Comparison of ENCODE assay signal across 2 cellular contexts in genomic region chr7:129569811-129570215, GRCh38.
A peak's percentile ranks its signal among the peaks of the same experiment; 100 is the strongest.
TF ChIP-seq lines count a peak whose summit lies in the region.

No MANE protein-coding gene starts in this region.

TF ChIP-seq in K562, 482 proteins besides CTCF, POLR2A, EP300 and RAD21 (continued from another document and continues in another):
- TF ChIP-seq XRCC4 (IDR thresholded peaks at IDR 0.05; ENCODE audit: extremely low read depth, insufficient read depth, insufficient read length) (no peak), KLF16 (IDR thresholded peaks at IDR 0.05) (no peak), ELF2 (CRISPR knock-in tag; IDR thresholded peaks at IDR 0.05) (no peak), MCM5 (IDR thresholded peaks at IDR 0.05; ENCODE audit: low read depth) (no peak), ATF1 (CRISPR knock-in tag; IDR thresholded peaks at IDR 0.05) (no peak), ATF1 (tag; IDR thresholded peaks at IDR 0.05) (no peak), SAFB2 (IDR thresholded peaks at IDR 0.05; ENCODE audit: borderline replicate concordance, low read depth, low read length, severe bottlenecking) (no peak), NR1H2 (CRISPR knock-in tag; IDR thresholded peaks at IDR 0.05) (no peak), FOSL1 (tag; conservative IDR thresholded peaks at IDR 0.05) (peak; percentile 67), ESRRA (IDR thresholded peaks at IDR 0.05; ENCODE audit: borderline replicate concordance, low read depth) (no peak), MCM7 (IDR thresholded peaks at IDR 0.05) (no peak), TEAD4 (IDR thresholded peaks at IDR 0.05; ENCODE audit: low read length) (no peak), TEAD4 (CRISPR knock-in tag; IDR thresholded peaks at IDR 0.05; ENCODE audit: borderline replicate concordance) (0 out of 2 replicates have a peak, but pooled peaks have one; percentile 61), GTF2E2 (tag; IDR thresholded peaks at IDR 0.05) (no peak), MYNN (IDR thresholded peaks at IDR 0.05) (no peak), MYNN (CRISPR knock-in tag; IDR thresholded peaks at IDR 0.05) (no peak), JUND (IDR thresholded peaks at IDR 0.05; ENCODE audit: borderline replicate concordance, low read depth, low read length) (peak; percentile 47; the same call in 1 of the 2 replicates), JUND (tag; IDR thresholded peaks at IDR 0.05; ENCODE audit: borderline replicate concordance, low read depth, low read length) (peak; percentile 49; the same call in 2 of the 3 replicates), ETV1 (tag; conservative IDR thresholded peaks at IDR 0.05; ENCODE audit: low read depth) (no peak), JUN (IDR thresholded peaks at IDR 0.05; ENCODE audit: borderline replicate concordance, low read depth, low read length) (no peak), JUN (CRISPR knock-in tag; IDR thresholded peaks at IDR 0.05; ENCODE audit: borderline replicate concordance) (0 out of 2 replicates have a peak, but pooled peaks have one; percentile 33), ZNF436 (CRISPR knock-in tag; IDR thresholded peaks at IDR 0.05) (no peak), SOX6 (IDR thresholded peaks at IDR 0.05) (no peak), BRCA1 (IDR thresholded peaks at IDR 0.05) (no peak), BRCA1 (CRISPR knock-in tag; IDR thresholded peaks at IDR 0.05) (no peak), ZNF354B (CRISPR knock-in tag; IDR thresholded peaks at IDR 0.05) (no peak), NFE2 (IDR thresholded peaks at IDR 0.05; ENCODE audit: low read depth) (no peak), E2F5 (CRISPR knock-in tag; IDR thresholded peaks at IDR 0.05) (no peak), BCOR (IDR thresholded peaks at IDR 0.05) (no peak), NFIX (CRISPR knock-in tag; IDR thresholded peaks at IDR 0.05; ENCODE audit: low read depth) (no peak), FOXA3 (CRISPR knock-in tag; conservative IDR thresholded peaks at IDR 0.05 in 1 of 2, IDR thresholded peaks at IDR 0.05 in 1 of 2) (0 out of 4 replicates have a peak, but pooled peaks of 1 of the 2 experiments have one; percentile 45), ZC3H4 (CRISPR knock-in tag; IDR thresholded peaks at IDR 0.05; ENCODE audit: borderline replicate concordance) (no peak)
- TF ChIP-seq, protein P1, sequence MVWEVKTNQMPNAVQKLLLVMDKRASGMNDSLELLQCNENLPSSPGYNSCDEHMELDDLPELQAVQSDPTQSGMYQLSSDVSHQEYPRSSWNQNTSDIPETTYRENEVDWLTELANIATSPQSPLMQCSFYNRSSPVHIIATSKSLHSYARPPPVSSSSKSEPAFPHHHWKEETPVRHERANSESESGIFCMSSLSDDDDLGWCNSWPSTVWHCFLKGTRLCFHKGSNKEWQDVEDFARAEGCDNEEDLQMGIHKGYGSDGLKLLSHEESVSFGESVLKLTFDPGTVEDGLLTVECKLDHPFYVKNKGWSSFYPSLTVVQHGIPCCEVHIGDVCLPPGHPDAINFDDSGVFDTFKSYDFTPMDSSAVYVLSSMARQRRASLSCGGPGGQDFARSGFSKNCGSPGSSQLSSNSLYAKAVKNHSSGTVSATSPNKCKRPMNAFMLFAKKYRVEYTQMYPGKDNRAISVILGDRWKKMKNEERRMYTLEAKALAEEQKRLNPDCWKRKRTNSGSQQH (CRISPR knock-in tag; IDR thresholded peaks at IDR 0.05) = no peak
- TF ChIP-seq, protein P2, sequence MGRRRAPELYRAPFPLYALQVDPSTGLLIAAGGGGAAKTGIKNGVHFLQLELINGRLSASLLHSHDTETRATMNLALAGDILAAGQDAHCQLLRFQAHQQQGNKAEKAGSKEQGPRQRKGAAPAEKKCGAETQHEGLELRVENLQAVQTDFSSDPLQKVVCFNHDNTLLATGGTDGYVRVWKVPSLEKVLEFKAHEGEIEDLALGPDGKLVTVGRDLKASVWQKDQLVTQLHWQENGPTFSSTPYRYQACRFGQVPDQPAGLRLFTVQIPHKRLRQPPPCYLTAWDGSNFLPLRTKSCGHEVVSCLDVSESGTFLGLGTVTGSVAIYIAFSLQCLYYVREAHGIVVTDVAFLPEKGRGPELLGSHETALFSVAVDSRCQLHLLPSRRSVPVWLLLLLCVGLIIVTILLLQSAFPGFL (CRISPR knock-in tag; IDR thresholded peaks at IDR 0.05) = no peak
- TF ChIP-seq, protein P3, sequence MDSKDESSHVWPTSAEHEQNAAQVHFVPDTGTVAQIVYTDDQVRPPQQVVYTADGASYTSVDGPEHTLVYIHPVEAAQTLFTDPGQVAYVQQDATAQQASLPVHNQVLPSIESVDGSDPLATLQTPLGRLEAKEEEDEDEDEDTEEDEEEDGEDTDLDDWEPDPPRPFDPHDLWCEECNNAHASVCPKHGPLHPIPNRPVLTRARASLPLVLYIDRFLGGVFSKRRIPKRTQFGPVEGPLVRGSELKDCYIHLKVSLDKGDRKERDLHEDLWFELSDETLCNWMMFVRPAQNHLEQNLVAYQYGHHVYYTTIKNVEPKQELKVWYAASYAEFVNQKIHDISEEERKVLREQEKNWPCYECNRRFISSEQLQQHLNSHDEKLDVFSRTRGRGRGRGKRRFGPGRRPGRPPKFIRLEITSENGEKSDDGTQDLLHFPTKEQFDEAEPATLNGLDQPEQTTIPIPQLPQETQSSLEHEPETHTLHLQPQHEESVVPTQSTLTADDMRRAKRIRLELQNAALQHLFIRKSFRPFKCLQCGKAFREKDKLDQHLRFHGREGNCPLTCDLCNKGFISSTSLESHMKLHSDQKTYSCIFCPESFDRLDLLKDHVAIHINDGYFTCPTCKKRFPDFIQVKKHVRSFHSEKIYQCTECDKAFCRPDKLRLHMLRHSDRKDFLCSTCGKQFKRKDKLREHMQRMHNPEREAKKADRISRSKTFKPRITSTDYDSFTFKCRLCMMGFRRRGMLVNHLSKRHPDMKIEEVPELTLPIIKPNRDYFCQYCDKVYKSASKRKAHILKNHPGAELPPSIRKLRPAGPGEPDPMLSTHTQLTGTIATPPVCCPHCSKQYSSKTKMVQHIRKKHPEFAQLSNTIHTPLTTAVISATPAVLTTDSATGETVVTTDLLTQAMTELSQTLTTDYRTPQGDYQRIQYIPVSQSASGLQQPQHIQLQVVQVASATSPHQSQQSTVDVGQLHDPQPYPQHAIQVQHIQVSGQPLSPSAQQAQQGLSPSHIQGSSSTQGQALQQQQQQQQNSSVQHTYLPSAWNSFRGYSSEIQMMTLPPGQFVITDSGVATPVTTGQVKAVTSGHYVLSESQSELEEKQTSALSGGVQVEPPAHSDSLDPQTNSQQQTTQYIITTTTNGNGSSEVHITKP (IDR thresholded peaks at IDR 0.05; ENCODE audit: partially characterized antibody) = no peak

TF ChIP-seq in liver, 16 proteins besides CTCF, POLR2A, EP300 and RAD21 (continued from another document):
- TF ChIP-seq, protein P4, sequence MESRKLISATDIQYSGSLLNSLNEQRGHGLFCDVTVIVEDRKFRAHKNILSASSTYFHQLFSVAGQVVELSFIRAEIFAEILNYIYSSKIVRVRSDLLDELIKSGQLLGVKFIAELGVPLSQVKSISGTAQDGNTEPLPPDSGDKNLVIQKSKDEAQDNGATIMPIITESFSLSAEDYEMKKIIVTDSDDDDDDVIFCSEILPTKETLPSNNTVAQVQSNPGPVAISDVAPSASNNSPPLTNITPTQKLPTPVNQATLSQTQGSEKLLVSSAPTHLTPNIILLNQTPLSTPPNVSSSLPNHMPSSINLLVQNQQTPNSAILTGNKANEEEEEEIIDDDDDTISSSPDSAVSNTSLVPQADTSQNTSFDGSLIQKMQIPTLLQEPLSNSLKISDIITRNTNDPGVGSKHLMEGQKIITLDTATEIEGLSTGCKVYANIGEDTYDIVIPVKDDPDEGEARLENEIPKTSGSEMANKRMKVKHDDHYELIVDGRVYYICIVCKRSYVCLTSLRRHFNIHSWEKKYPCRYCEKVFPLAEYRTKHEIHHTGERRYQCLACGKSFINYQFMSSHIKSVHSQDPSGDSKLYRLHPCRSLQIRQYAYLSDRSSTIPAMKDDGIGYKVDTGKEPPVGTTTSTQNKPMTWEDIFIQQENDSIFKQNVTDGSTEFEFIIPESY (IDR thresholded peaks at IDR 0.05) = no peak
- TF ChIP-seq, protein P5, sequence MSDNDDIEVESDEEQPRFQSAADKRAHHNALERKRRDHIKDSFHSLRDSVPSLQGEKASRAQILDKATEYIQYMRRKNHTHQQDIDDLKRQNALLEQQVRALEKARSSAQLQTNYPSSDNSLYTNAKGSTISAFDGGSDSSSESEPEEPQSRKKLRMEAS (IDR thresholded peaks at IDR 0.05) = no peak
- TF ChIP-seq FOXA1 (IDR thresholded peaks at IDR 0.05) (no peak), JUND (IDR thresholded peaks at IDR 0.05) (peak; percentile 23 to 84), GABPA (IDR thresholded peaks at IDR 0.05 in 1 of 2, conservative IDR thresholded peaks at IDR 0.05 in 1 of 2) (no peak)
- TF ChIP-seq, protein P6, sequence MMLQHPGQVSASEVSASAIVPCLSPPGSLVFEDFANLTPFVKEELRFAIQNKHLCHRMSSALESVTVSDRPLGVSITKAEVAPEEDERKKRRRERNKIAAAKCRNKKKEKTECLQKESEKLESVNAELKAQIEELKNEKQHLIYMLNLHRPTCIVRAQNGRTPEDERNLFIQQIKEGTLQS (IDR thresholded peaks at IDR 0.05) = no peak
